Comparison of ENCODE assay signal across 18 cellular contexts in genomic region chr20:49941456-49941855, GRCh38. TPM values are rescaled to one million over a fixed set of nuclear protein-coding genes. Genes with fewer than 3 reads are reported as not detected.
DNase-seq lines count a peak whose midpoint lies in the region; ATAC-seq and TF ChIP-seq lines count a peak whose summit lies in the region.
"Had no signal": no experiment of that assay in that cellular context is flagged by ENCODE, and none has a peak within 500 bp of the region (broad histone marks: within the 10 kb centered on the region; RNA-seq: fewer than 3 reads in every experiment).

No MANE protein-coding gene starts in this region.

- no peaks in the 10 kb centered on the region for H3K27me3 ChIP-seq in GM23338 (ENCODE audit: insufficient read depth)
- no peaks in the 10 kb centered on the region for H3K27me3 ChIP-seq in RWPE2 (ENCODE audit: insufficient read depth, poor library complexity, severe bottlenecking)
- H3K27me3 ChIP-seq in fibroblast of lung (ENCODE audit: control insufficient read depth, insufficient read depth, low read length): no peaks in the 10 kb centered on the region
- H3K27me3 ChIP-seq: MG63 had no signal

- ATAC-seq in GM23338: no peak
- ATAC-seq in RWPE2 (ENCODE audit: low read depth): no peak
- no peak for ATAC-seq in stimulated activated effector memory CD8-positive, alpha-beta T cell treated with anti-CD3 and anti-CD28 coated beads, Interleukin-12 subunit alpha, Interleukin-12 subunit beta, amount 100 ng/mL, for 72 hours
- no peak for ATAC-seq in left lobe of liver
- ATAC-seq: HCT116 had no signal

- H3K4me1 Mint-ChIP-seq in GM23338 (peaks cover 22% of the 10 kb centered on the region), immature natural killer cell (peaks cover 48 to 70% of the 10 kb centered on the region in 2 donors)
- peaks cover 46% of the 10 kb centered on the region for H3K4me1 Mint-ChIP-seq in stimulated activated effector memory CD8-positive, alpha-beta T cell treated with anti-CD3 and anti-CD28 coated beads, Interleukin-12 subunit alpha, Interleukin-12 subunit beta, amount 100 ng/mL, for 72 hours

- DNase-seq in GM23338 (ENCODE audit: low spot score) (no peak), RWPE2 (ENCODE audit: low spot score) (peak; percentile 61), fibroblast of lung (ENCODE audit: low read depth in 2 of 2) (no peak), SK-N-DZ (ENCODE audit: low spot score) (no peak), left lobe of liver (ENCODE audit: low spot score) (no peak), immature natural killer cell (no peak)
- no peak for DNase-seq in stimulated activated effector memory CD8-positive, alpha-beta T cell treated with anti-CD3 and anti-CD28 coated beads, Interleukin-12 subunit alpha, Interleukin-12 subunit beta, amount 100 ng/mL, for 72 hours (ENCODE audit: low spot score in 2 of 2)
- no peak for DNase-seq in stimulated activated CD4-positive, alpha-beta T cell treated with anti-CD3 and anti-CD28 coated beads, Interleukin-4, amount 100 ng/mL, for 24 hours
- DNase-seq: CD4-positive, CD25-positive, alpha-beta regulatory T cell; DMS79; MG63; NCI-H1092; NCI-H1694; NCI-H345; NCI-H526 treated with DMSO at 0.1 percent for 48 hours; NK-92 treated with Interleukin-12 subunit alpha and Interleukin-12 subunit beta, amount 100 ng/mL, for 24 hours; SHP77 treated with DMSO at 0.1 percent for 48 hours had no signal

- H4K20me1 ChIP-seq in GM23338 (replicated peaks; ENCODE audit: insufficient read depth) (peaks cover 57% of the 10 kb centered on the region), fibroblast of lung (ENCODE audit: control insufficient read depth, extremely low read depth, insufficient read depth, low read length) (no peaks in the 10 kb centered on the region)

- H3K4me1 ChIP-seq in GM23338 (ENCODE audit: insufficient read depth): peaks cover 14% of the 10 kb centered on the region
- H3K4me1 ChIP-seq in RWPE2 (ENCODE audit: insufficient read depth, poor library complexity, severe bottlenecking): peaks cover 12% of the 10 kb centered on the region
- peaks cover 11% of the 10 kb centered on the region for H3K4me1 ChIP-seq in fibroblast of lung (ENCODE audit: control insufficient read depth, extremely low read depth, insufficient read depth, low read length)

- H3F3A ChIP-seq in GM23338 (replicated peaks; ENCODE audit: low read depth): 0 out of 2 replicates have a peak, but pooled peaks cover 6% of the 10 kb centered on the region

- H3K4me3 ChIP-seq in GM23338 (no peak overlapping the region), RWPE2 (ENCODE audit: severe bottlenecking) (no peak overlapping the region), fibroblast of lung (replicated peaks in 1 of 4; ENCODE audit: control extremely low read depth in 1 of 4, insufficient read depth in 1 of 4, low read depth in 3 of 4, low read length in 4 of 4) (no peak overlapping the region)
- H3K4me3 ChIP-seq: MG63 had no signal

- H2AFZ ChIP-seq in GM23338 (no peak overlapping the region), fibroblast of lung (ENCODE audit: low read length) (no peak overlapping the region)

- H3K9me3 ChIP-seq in RWPE2 (ENCODE audit: severe bottlenecking): no peaks in the 10 kb centered on the region
- H3K9me3 ChIP-seq in fibroblast of lung (ENCODE audit: control insufficient read depth, insufficient read depth, low read depth, low read length): no peaks in the 10 kb centered on the region
- H3K9me3 ChIP-seq: MG63 had no signal

- H3K27me3 Mint-ChIP-seq in GM23338 (ENCODE audit: insufficient read depth, low read depth, poor library complexity) (no peaks in the 10 kb centered on the region), immature natural killer cell (ENCODE audit: low read depth in 3 of 3) (peaks cover 5 to 9% (median 6%) of the 10 kb centered on the region in 3 donors)

- H3K36me3 Mint-ChIP-seq in GM23338 (ENCODE audit: low read depth) (peaks cover 58% of the 10 kb centered on the region), immature natural killer cell (peaks cover 4 to 17% (median 4%) of the 10 kb centered on the region in 3 donors)
- H3K36me3 Mint-ChIP-seq in stimulated activated effector memory CD8-positive, alpha-beta T cell treated with anti-CD3 and anti-CD28 coated beads, Interleukin-12 subunit alpha, Interleukin-12 subunit beta, amount 100 ng/mL, for 72 hours: peaks cover 81% of the 10 kb centered on the region

- H3K9me2 ChIP-seq in GM23338 (ENCODE audit: insufficient read depth): no peaks in the 10 kb centered on the region

- no peak overlapping the region for H3K9ac ChIP-seq in fibroblast of lung (ENCODE audit: insufficient read depth, low read length)

- H3K79me2 ChIP-seq in GM23338 (replicated peaks; ENCODE audit: insufficient read depth): peaks cover 92% of the 10 kb centered on the region
- peaks cover 85% of the 10 kb centered on the region for H3K79me2 ChIP-seq in fibroblast of lung (ENCODE audit: control insufficient read depth, insufficient read depth, low read length)

- H3K9me3 Mint-ChIP-seq in GM23338: no peaks in the 10 kb centered on the region
- no peaks in the 10 kb centered on the region for H3K9me3 Mint-ChIP-seq in stimulated activated effector memory CD8-positive, alpha-beta T cell treated with anti-CD3 and anti-CD28 coated beads, Interleukin-12 subunit alpha, Interleukin-12 subunit beta, amount 100 ng/mL, for 72 hours
- H3K9me3 Mint-ChIP-seq in immature natural killer cell: no peaks in the 10 kb centered on the region
- H3K9me3 Mint-ChIP-seq: CD4-positive, CD25-positive, alpha-beta regulatory T cell had no signal

- H3K36me3 ChIP-seq in GM23338 (ENCODE audit: insufficient read depth): peaks cover 51% of the 10 kb centered on the region
- peaks cover 81% of the 10 kb centered on the region for H3K36me3 ChIP-seq in RWPE2 (ENCODE audit: low read depth)
- peaks cover 13% of the 10 kb centered on the region for H3K36me3 ChIP-seq in fibroblast of lung (ENCODE audit: control insufficient read depth, insufficient read depth, low read length)

- no peak overlapping the region for H3K4me2 ChIP-seq in GM23338
- no peak overlapping the region for H3K4me2 ChIP-seq in fibroblast of lung (ENCODE audit: extremely low read depth, insufficient read depth, low read length)

- TF ChIP-seq CTCF in GM23338 (conservative IDR thresholded peaks at IDR 0.05; ENCODE audit: low read depth in 2 of 2) (no peak), RWPE2 (IDR thresholded peaks at IDR 0.05; ENCODE audit: poor library complexity, severe bottlenecking) (no peak), fibroblast of lung (conservative IDR thresholded peaks at IDR 0.05 in 1 of 2, IDR thresholded peaks at IDR 0.05 in 1 of 2; ENCODE audit: low read depth in 1 of 2, low read length in 2 of 2) (no peak)

- H3K27ac ChIP-seq in GM23338 (ENCODE audit: low read depth): no peak overlapping the region
- H3K27ac ChIP-seq in RWPE2 (ENCODE audit: poor library complexity, severe bottlenecking): no peak overlapping the region
- peak overlapping the region; percentile 3 for H3K27ac ChIP-seq in fibroblast of lung (ENCODE audit: insufficient read depth, low read length)

- H3K4me3 Mint-ChIP-seq in GM23338: no peak overlapping the region; the same call in 2 of the 3 replicates
- no peak overlapping the region for H3K4me3 Mint-ChIP-seq in stimulated activated effector memory CD8-positive, alpha-beta T cell treated with anti-CD3 and anti-CD28 coated beads, Interleukin-12 subunit alpha, Interleukin-12 subunit beta, amount 100 ng/mL, for 72 hours
- H3K4me3 Mint-ChIP-seq in immature natural killer cell: no peak overlapping the region

- H3K27ac Mint-ChIP-seq in GM23338: peak overlapping the region; percentile 42; the same call in 1 of the 2 replicates
- peak overlapping the region; percentile 50 for H3K27ac Mint-ChIP-seq in stimulated activated effector memory CD8-positive, alpha-beta T cell treated with anti-CD3 and anti-CD28 coated beads, Interleukin-12 subunit alpha, Interleukin-12 subunit beta, amount 100 ng/mL, for 72 hours
- H3K27ac Mint-ChIP-seq in immature natural killer cell: peak overlapping the region in 1 of 6 donors; percentile 48

RNA-seq across cellular contexts. Expression of gene RNF114, which starts 5.3 kb away (rescaled TPM):
- 211 and 279 TPM in 2 replicates for total RNA-seq in GM23338 (2014; rRNA removed; shearing (Covaris generic))
- polyA plus RNA-seq in GM23338 (2016; fragmentation: Nextera tagmentation; extraction: Ambion mirVana) (153 and 155 TPM in 2 replicates), fibroblast of lung (70.2 and 93.9 TPM in 2 replicates), immature natural killer cell (100 to 1,000 TPM in 1 of 3 donors, 10 to 100 TPM in 2; 87.1 to 104 (median 97.6) TPM)
- total RNA-seq in fibroblast of lung (50.3 and 65.2 TPM in 2 replicates), left lobe of liver (42.6 TPM)
- 57.8 and 75.8 TPM in 2 replicates for polyA plus RNA-seq in fibroblast of lung (2012)
- polyA minus RNA-seq in fibroblast of lung (ENCODE audit: low replicate concordance): 53.6 and 77.4 TPM in 2 replicates
- 138 and 182 TPM in 2 replicates for polyA plus RNA-seq in SK-N-DZ (2014; cell fraction: cytosol; rRNA removed)
- polyA plus RNA-seq in SK-N-DZ (2014; cell fraction: nucleus; rRNA removed): 121 and 145 TPM in 2 replicates

RNA-seq across cellular contexts. Expression of gene SPATA2, which starts 26.1 kb away (rescaled TPM):
- total RNA-seq in GM23338 (2014; rRNA removed; shearing (Covaris generic)): 8.7 and 9.3 TPM in 2 replicates
- polyA plus RNA-seq in GM23338 (2016; fragmentation: Nextera tagmentation; extraction: Ambion mirVana): 4.9 and 5.3 TPM in 2 replicates
- total RNA-seq in fibroblast of lung: 1.0 and 2.0 TPM in 2 replicates
- polyA plus RNA-seq in fibroblast of lung: 3.6 and 4.2 TPM in 2 replicates
- 4.6 and 4.9 TPM in 2 replicates for polyA plus RNA-seq in fibroblast of lung (2012)
- 4.6 and 5.1 TPM in 2 replicates for polyA minus RNA-seq in fibroblast of lung (ENCODE audit: low replicate concordance)
- polyA plus RNA-seq in SK-N-DZ (2014; cell fraction: cytosol; rRNA removed): 3.1 and 4.7 TPM in 2 replicates
- polyA plus RNA-seq in SK-N-DZ (2014; cell fraction: nucleus; rRNA removed): 2.7 and 3.0 TPM in 2 replicates
- total RNA-seq in left lobe of liver: 3.2 TPM
- polyA plus RNA-seq in immature natural killer cell: 1 to 10 TPM; 1.2 to 5.3 (median 2.2) TPM

RNA-seq across cellular contexts. Expression of gene SNAI1, which starts 41.3 kb away (rescaled TPM):
- 2.9 and 4.2 TPM in 2 replicates for total RNA-seq in GM23338 (2014; rRNA removed; shearing (Covaris generic))
- 7.9 and 8.4 TPM in 2 replicates for polyA plus RNA-seq in GM23338 (2016; fragmentation: Nextera tagmentation; extraction: Ambion mirVana)
- 0.26 and 0.66 TPM in 2 replicates for total RNA-seq in fibroblast of lung
- 1.4 and 1.8 TPM in 2 replicates for polyA plus RNA-seq in fibroblast of lung
- polyA plus RNA-seq in fibroblast of lung (2012): 5.0 and 6.8 TPM in 2 replicates
- 5.1 and 6.5 TPM in 2 replicates for polyA minus RNA-seq in fibroblast of lung (ENCODE audit: low replicate concordance)
- polyA plus RNA-seq in SK-N-DZ (2014; cell fraction: cytosol; rRNA removed): 5.7 TPM in 2 replicates
- 4.5 and 6.7 TPM in 2 replicates for polyA plus RNA-seq in SK-N-DZ (2014; cell fraction: nucleus; rRNA removed)
- 0.75 TPM for total RNA-seq in left lobe of liver
- under 1 TPM in 2 of 3 donors, not detected in 1; 0.36 to 0.68 TPM for polyA plus RNA-seq in immature natural killer cell
